Comparison of ENCODE assay signal across 21 cellular contexts in genomic region chr3:181534881-181535280, GRCh38.
DNase-seq lines count a peak whose midpoint lies in the region; ATAC-seq and TF ChIP-seq lines count a peak whose summit lies in the region.
"Had no signal": no experiment of that assay in that cellular context is flagged by ENCODE, and none has a peak within 500 bp of the region (broad histone marks: within the 10 kb centered on the region; RNA-seq: fewer than 3 reads in every experiment).

No MANE protein-coding gene starts in this region.

- ATAC-seq in SK-N-SH treated with all-trans-retinoic acid at 6 μM for 48 hours = no peak
- ATAC-seq: GM12878, HCT116, K562 had no signal

- H3K4ac ChIP-seq in neuronal stem cell (ENCODE audit: low read length) = no peak overlapping the region

- CTCF ChIA-PET in SK-N-SH (lab: Yijun Ruan, JAX) = no interaction called here

- H3K4me3 ChIP-seq in SK-N-SH (ENCODE audit: low read depth in 2 of 2, low read length in 1 of 2) (no peak overlapping the region), neuronal stem cell (ENCODE audit: low read length in 2 of 2) (no peak overlapping the region)
- H3K4me3 ChIP-seq: BLaER1 treated with 17β-estradiol and CSF1 and Interleukin-3, amounts not matched to agents 10 nM and 100 nM; GM12878; K562 had no signal

- no peaks in the 10 kb centered on the region for H3K79me2 ChIP-seq in SK-N-SH (ENCODE audit: insufficient read depth)

- H3K9ac ChIP-seq in SK-N-SH (no peak overlapping the region), neuronal stem cell (ENCODE audit: low read depth, low read length, poor library complexity) (no peak overlapping the region)
- H3K9ac ChIP-seq: BLaER1 treated with 17β-estradiol and CSF1 and Interleukin-3, amounts not matched to agents 10 nM and 100 nM had no signal

- no peak for TF ChIP-seq RAD21 in SK-N-SH (IDR thresholded peaks at IDR 0.05; ENCODE audit: low read length)

- TF ChIP-seq EP300 in SK-N-SH (IDR thresholded peaks at IDR 0.05; ENCODE audit: borderline replicate concordance in 1 of 2, low read depth in 1 of 2, low read length in 1 of 2) = no peak

- no peak overlapping the region for H3K14ac ChIP-seq in neuronal stem cell (ENCODE audit: low read length)

- no peak overlapping the region for H3K23ac ChIP-seq in neuronal stem cell (ENCODE audit: low read depth, low read length, poor library complexity)

- TF ChIP-seq CTCF in SK-N-SH (IDR thresholded peaks at IDR 0.05) = no peak

- H2AK5ac ChIP-seq in neuronal stem cell (ENCODE audit: low read depth, low read length) = no peak overlapping the region

- peaks cover 0 to 4% of the 10 kb centered on the region in 2 experiments; a peak in 2 of 4 replicates for H3K4me1 ChIP-seq in SK-N-SH (ENCODE audit: control insufficient read depth in 1 of 2, insufficient read depth in 2 of 2, low read depth in 1 of 2, low read length in 1 of 2)
- H3K4me1 ChIP-seq in neuronal stem cell (ENCODE audit: control insufficient read depth in 2 of 2, insufficient read depth in 1 of 2, low read depth in 1 of 2, low read length in 2 of 2) = peaks cover 8 to 18% of the 10 kb centered on the region in 2 donors

- H2BK15ac ChIP-seq in neuronal stem cell (ENCODE audit: low read length) = no peak overlapping the region

- H3K36me3 ChIP-seq in SK-N-SH (replicated peaks in 1 of 2; ENCODE audit: control insufficient read depth in 1 of 2, insufficient read depth in 2 of 2, low read length in 1 of 2) = no peaks in the 10 kb centered on the region
- H3K36me3 ChIP-seq in neuronal stem cell (replicated peaks in 1 of 2; ENCODE audit: control insufficient read depth in 2 of 2, insufficient read depth in 2 of 2, low read length in 2 of 2) = no peaks in the 10 kb centered on the region
- H3K36me3 ChIP-seq: BLaER1 treated with 17β-estradiol and CSF1 and Interleukin-3, amounts not matched to agents 10 nM and 100 nM had no signal

- no peak overlapping the region for H2BK120ac ChIP-seq in neuronal stem cell (ENCODE audit: low read depth, low read length)

- no peak overlapping the region for H3K4me2 ChIP-seq in SK-N-SH
- H3K4me2 ChIP-seq in neuronal stem cell (ENCODE audit: insufficient read depth, low read length, poor library complexity, severe bottlenecking) = no peak overlapping the region

- H3K27ac ChIP-seq in SK-N-SH (ENCODE audit: low read depth in 2 of 2, low read length in 1 of 2) = no peak overlapping the region
- H3K27ac ChIP-seq in neuronal stem cell (replicated peaks; ENCODE audit: low read length) = no peak overlapping the region
- H3K27ac ChIP-seq: 22Rv1; BLaER1 treated with 17β-estradiol and CSF1 and Interleukin-3, amounts not matched to agents 10 nM and 100 nM; HL-60; RWPE1 had no signal

- H3F3A ChIP-seq in SK-N-SH (replicated peaks; ENCODE audit: insufficient read depth) = no peaks in the 10 kb centered on the region

- DNase-seq in SK-N-SH (peak; percentile 19), OCI-M1 (lab: John Stamatoyannopoulos, UW) (peak; percentile 82), erythroblast (lab: John Stamatoyannopoulos, UW) (peak; percentile 10 to 41), neuronal stem cell (ENCODE audit: low spot score) (no peak), UCSD-AML1 (lab: John Stamatoyannopoulos, UW; ENCODE audit: unreplicated experiment) (no peak), activated gamma-delta T cell (lab: John Stamatoyannopoulos, UW) (no peak), dedifferentiated amniotic fluid mesenchymal stem cell (ENCODE audit: extremely low spot score) (no peak)
- DNase-seq: CD8-positive, alpha-beta memory T cell; DND-41; NCI-H1417 treated with DMSO at 0.1 percent for 48 hours; NCI-H2081 treated with DMSO at 0.1 percent for 48 hours; NCI-H345; NCI-H526 had no signal

- no peak overlapping the region for H2AFZ ChIP-seq in SK-N-SH (ENCODE audit: low read depth)
- peak overlapping the region; percentile 6 for H2AFZ ChIP-seq in neuronal stem cell (ENCODE audit: low read length)

- no peak overlapping the region for H2BK5ac ChIP-seq in neuronal stem cell (ENCODE audit: low read length)

- no peaks in the 10 kb centered on the region for H3K9me2 ChIP-seq in SK-N-SH

- H3K9me3 ChIP-seq in SK-N-SH (no peaks in the 10 kb centered on the region), neuronal stem cell (replicated peaks in 1 of 2; ENCODE audit: control insufficient read depth in 2 of 2, insufficient read depth in 1 of 2, low read depth in 1 of 2, low read length in 2 of 2) (no peaks in the 10 kb centered on the region)
- H3K9me3 ChIP-seq: BLaER1 treated with 17β-estradiol and CSF1 and Interleukin-3, amounts not matched to agents 10 nM and 100 nM had no signal

- 20% methylated on average over 3 of the region's 3 CpGs for WGBS in SK-N-SH (ENCODE audit: low lambda C conversion rate)
- WGBS in neuronal stem cell (ENCODE audit: extremely low coverage in 2 of 2, insufficient read length in 2 of 2, insufficient replicate concordance in 1 of 2), 2 donors = no CpG with 5 or more reads among the region's 3 CpGs

- H3K18ac ChIP-seq in neuronal stem cell (ENCODE audit: low read length) = no peak overlapping the region

- no peak overlapping the region for H4K91ac ChIP-seq in neuronal stem cell (ENCODE audit: low read depth, low read length, poor library complexity)

- no peaks in the 10 kb centered on the region for H3K79me1 ChIP-seq in neuronal stem cell (ENCODE audit: low read depth, low read length)

- no peak overlapping the region for H2BK12ac ChIP-seq in neuronal stem cell (ENCODE audit: low read length)

- POLR2A ChIA-PET in SK-N-SH (lab: Yijun Ruan, JAX) = no interaction called here

- H4K20me1 ChIP-seq in SK-N-SH (ENCODE audit: insufficient read depth) = no peaks in the 10 kb centered on the region
- H4K20me1 ChIP-seq: BLaER1 treated with 17β-estradiol and CSF1 and Interleukin-3, amounts not matched to agents 10 nM and 100 nM had no signal

- no peaks in the 10 kb centered on the region for H3K27me3 ChIP-seq in SK-N-SH (ENCODE audit: insufficient read depth)
- no peaks in the 10 kb centered on the region for H3K27me3 ChIP-seq in neuronal stem cell (ENCODE audit: control insufficient read depth in 3 of 3, insufficient read depth in 3 of 3, low read depth in 1 of 3, low read length in 3 of 3)
- H3K27me3 ChIP-seq: BLaER1 treated with 17β-estradiol and CSF1 and Interleukin-3, amounts not matched to agents 10 nM and 100 nM had no signal

- no peak overlapping the region for H4K8ac ChIP-seq in neuronal stem cell (ENCODE audit: low read depth, low read length)

- no peak for TF ChIP-seq POLR2A in erythroblast (IDR thresholded peaks at IDR 0.05; ENCODE audit: low read length)

TF ChIP-seq in SK-N-SH, 30 proteins besides CTCF, POLR2A, EP300 and RAD21 (continues in another document):
- TF ChIP-seq RCOR1 (IDR thresholded peaks at IDR 0.05; ENCODE audit: low read length) = 0 out of 2 replicates have a peak, but pooled peaks have one; percentile 12
- peak; percentile 51; the same call in 1 of the 2 replicates for TF ChIP-seq GATA2 (CRISPR knock-in tag; IDR thresholded peaks at IDR 0.05)
- TF ChIP-seq, protein P1, sequence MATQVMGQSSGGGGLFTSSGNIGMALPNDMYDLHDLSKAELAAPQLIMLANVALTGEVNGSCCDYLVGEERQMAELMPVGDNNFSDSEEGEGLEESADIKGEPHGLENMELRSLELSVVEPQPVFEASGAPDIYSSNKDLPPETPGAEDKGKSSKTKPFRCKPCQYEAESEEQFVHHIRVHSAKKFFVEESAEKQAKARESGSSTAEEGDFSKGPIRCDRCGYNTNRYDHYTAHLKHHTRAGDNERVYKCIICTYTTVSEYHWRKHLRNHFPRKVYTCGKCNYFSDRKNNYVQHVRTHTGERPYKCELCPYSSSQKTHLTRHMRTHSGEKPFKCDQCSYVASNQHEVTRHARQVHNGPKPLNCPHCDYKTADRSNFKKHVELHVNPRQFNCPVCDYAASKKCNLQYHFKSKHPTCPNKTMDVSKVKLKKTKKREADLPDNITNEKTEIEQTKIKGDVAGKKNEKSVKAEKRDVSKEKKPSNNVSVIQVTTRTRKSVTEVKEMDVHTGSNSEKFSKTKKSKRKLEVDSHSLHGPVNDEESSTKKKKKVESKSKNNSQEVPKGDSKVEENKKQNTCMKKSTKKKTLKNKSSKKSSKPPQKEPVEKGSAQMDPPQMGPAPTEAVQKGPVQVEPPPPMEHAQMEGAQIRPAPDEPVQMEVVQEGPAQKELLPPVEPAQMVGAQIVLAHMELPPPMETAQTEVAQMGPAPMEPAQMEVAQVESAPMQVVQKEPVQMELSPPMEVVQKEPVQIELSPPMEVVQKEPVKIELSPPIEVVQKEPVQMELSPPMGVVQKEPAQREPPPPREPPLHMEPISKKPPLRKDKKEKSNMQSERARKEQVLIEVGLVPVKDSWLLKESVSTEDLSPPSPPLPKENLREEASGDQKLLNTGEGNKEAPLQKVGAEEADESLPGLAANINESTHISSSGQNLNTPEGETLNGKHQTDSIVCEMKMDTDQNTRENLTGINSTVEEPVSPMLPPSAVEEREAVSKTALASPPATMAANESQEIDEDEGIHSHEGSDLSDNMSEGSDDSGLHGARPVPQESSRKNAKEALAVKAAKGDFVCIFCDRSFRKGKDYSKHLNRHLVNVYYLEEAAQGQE (IDR thresholded peaks at IDR 0.05; ENCODE audit: low read depth, low read length) = no peak

TF ChIP-seq in SK-N-SH treated with all-trans-retinoic acid at 6 μM for 48 hours, 23 proteins besides CTCF, POLR2A, EP300 and RAD21 (continues in another document):
- TF ChIP-seq ARNTL (CRISPR knock-in tag; IDR thresholded peaks at IDR 0.05; ENCODE audit: borderline replicate concordance, low read depth) = no peak
- TF ChIP-seq GLIS3 (CRISPR knock-in tag; IDR thresholded peaks at IDR 0.05) = no peak
- TF ChIP-seq CREB5 (CRISPR knock-in tag; IDR thresholded peaks at IDR 0.05; ENCODE audit: low read depth) = no peak
- TF ChIP-seq PPARA (CRISPR knock-in tag; IDR thresholded peaks at IDR 0.05; ENCODE audit: borderline replicate concordance) = no peak
- no peak for TF ChIP-seq ZNF565 (CRISPR knock-in tag; conservative IDR thresholded peaks at IDR 0.05; ENCODE audit: low read depth)
- TF ChIP-seq ZFP3 (CRISPR knock-in tag; IDR thresholded peaks at IDR 0.05) = no peak
- TF ChIP-seq ESRRG (CRISPR knock-in tag; IDR thresholded peaks at IDR 0.05) = no peak
- no peak for TF ChIP-seq ZC3H10 (CRISPR knock-in tag; IDR thresholded peaks at IDR 0.05)
- no peak for TF ChIP-seq BACH2 (CRISPR knock-in tag; IDR thresholded peaks at IDR 0.05; ENCODE audit: borderline replicate concordance)

Comparison
In these comparisons a context has a peak if more than half of its experiments do, and no peak if none do; other contexts are left out.
1. DNase-seq: peak in SK-N-SH (single experiment), OCI-M1 (single experiment) and erythroblast (2 of 2); none in neuronal stem cell (single experiment), UCSD-AML1 (single experiment), activated gamma-delta T cell (single experiment) and dedifferentiated amniotic fluid mesenchymal stem cell (single experiment).